Comparison of ENCODE assay signal across 8 cellular contexts in the genomic region with DNA sequence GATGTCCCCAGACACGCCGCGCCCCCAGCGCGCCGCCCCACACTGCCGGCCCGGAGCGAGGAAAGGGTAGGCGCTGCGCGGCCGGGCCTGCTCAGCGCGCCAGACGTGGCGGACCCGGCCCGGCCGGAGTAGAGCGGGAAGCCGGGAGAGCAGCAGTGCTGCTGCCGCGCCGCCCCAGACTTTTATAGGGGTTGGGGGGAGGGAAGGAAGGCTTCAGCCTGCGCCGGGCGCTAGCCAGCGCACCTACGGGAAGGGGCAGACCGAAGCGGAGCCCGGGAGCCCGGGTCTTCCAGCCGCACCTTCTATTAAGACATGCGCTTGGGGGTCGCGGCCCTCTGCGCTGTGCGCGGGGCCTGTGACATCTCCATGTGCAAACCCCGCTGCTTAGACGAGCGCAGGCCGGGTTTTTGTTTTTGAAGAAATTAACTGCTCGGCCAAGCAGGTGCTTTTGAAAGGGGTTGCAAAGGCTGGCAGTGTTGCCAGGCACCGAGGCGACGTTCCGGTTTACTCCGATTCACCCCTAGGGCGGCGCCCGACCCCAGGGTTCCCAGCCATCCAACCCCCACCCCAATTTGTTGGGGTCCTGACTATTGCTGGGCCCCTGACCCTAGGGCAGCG. TPM values are rescaled to one million over a fixed set of nuclear protein-coding genes. Genes with fewer than 3 reads are reported as not detected.
DNase-seq lines count a peak whose midpoint lies in the region; ATAC-seq and TF ChIP-seq lines count a peak whose summit lies in the region.

No MANE protein-coding gene starts in this region.

- peak overlapping the region in 1 of 8 donors; percentile 47 for H3K27ac Mint-ChIP-seq in CD8-positive, alpha-beta memory T cell
- no peak overlapping the region for H3K27ac Mint-ChIP-seq in stimulated activated naive CD8-positive, alpha-beta T cell treated with anti-CD3 and anti-CD28 coated beads, Interleukin-15, amount 100 ng/mL, for 72 hours

- no peak overlapping the region for H3K9ac ChIP-seq in IMR-90 (ENCODE audit: low read depth, low read length)

- H3K27me3 Mint-ChIP-seq in CD8-positive, alpha-beta memory T cell, result peaks cover 84 to 95% of the 10 kb centered on the region in 2 donors
- peaks cover 100% of the 10 kb centered on the region for H3K27me3 Mint-ChIP-seq in stimulated activated naive CD8-positive, alpha-beta T cell treated with anti-CD3 and anti-CD28 coated beads, Interleukin-15, amount 100 ng/mL, for 72 hours

- H3K36me3 ChIP-seq in CD8-positive, alpha-beta memory T cell (ENCODE audit: insufficient read depth, low read length), result no peaks in the 10 kb centered on the region
- H3K36me3 ChIP-seq in IMR-90 (ENCODE audit: control insufficient read depth, insufficient read depth, low read length), result no peaks in the 10 kb centered on the region
- no peaks in the 10 kb centered on the region for H3K36me3 ChIP-seq in WERI-Rb-1
- H3K36me3 ChIP-seq in hepatocyte (replicated peaks; ENCODE audit: insufficient read depth, low read depth), result no peaks in the 10 kb centered on the region

- no peak overlapping the region for H4K8ac ChIP-seq in IMR-90 (ENCODE audit: low read depth in 2 of 2, low read length in 2 of 2)

- peaks cover 51% of the 10 kb centered on the region for H3K4me1 ChIP-seq in CD8-positive, alpha-beta memory T cell (ENCODE audit: insufficient read depth, low read length)
- H3K4me1 ChIP-seq in IMR-90 (ENCODE audit: control insufficient read depth, insufficient read depth, low read length) (no peaks in the 10 kb centered on the region; the same call in 1 of the 2 replicates), hepatocyte (ENCODE audit: insufficient read depth) (peaks cover 26% of the 10 kb centered on the region)

- H4K5ac ChIP-seq in IMR-90 (ENCODE audit: low read depth, low read length), result no peak overlapping the region

- in situ Hi-C loops in IMR-90 (cut with MboI; ENCODE audit: low sequenced_read_pairs), result no loop called here

- peak overlapping the region; percentile 66 for H3K4me2 ChIP-seq in IMR-90 (ENCODE audit: low read depth, low read length)
- H3K4me2 ChIP-seq in hepatocyte, result peak overlapping the region; percentile 76

- peaks cover 86% of the 10 kb centered on the region for H3K27me3 ChIP-seq in CD8-positive, alpha-beta memory T cell (ENCODE audit: insufficient read depth, low read length, poor library complexity, severe bottlenecking)
- peaks cover 99% of the 10 kb centered on the region for H3K27me3 ChIP-seq in IMR-90 (ENCODE audit: control insufficient read depth, insufficient read depth, low read length)
- no peaks in the 10 kb centered on the region for H3K27me3 ChIP-seq in WERI-Rb-1 (ENCODE audit: insufficient read depth, low read depth, severe bottlenecking)
- peaks cover 100% of the 10 kb centered on the region for H3K27me3 ChIP-seq in hepatocyte

- DNase-seq in CD8-positive, alpha-beta memory T cell, result no peak
- DNase-seq in IMR-90 (no peak), WERI-Rb-1 (no peak), hepatocyte (ENCODE audit: low spot score) (peak; percentile 48), NCI-H524 treated with DMSO at 0.1 percent for 48 hours (lab: John Stamatoyannopoulos, UW) (no peak), D341Med (ENCODE audit: low spot score) (no peak)
- DNase-seq in stimulated activated naive CD8-positive, alpha-beta T cell treated with anti-CD3 and anti-CD28 coated beads, Interleukin-15, amount 100 ng/mL, for 72 hours, result peak; percentile 50 to 55

- no peak overlapping the region for H3K27ac ChIP-seq in CD8-positive, alpha-beta memory T cell (ENCODE audit: low read depth, low read length)
- H3K27ac ChIP-seq in IMR-90 (ENCODE audit: insufficient read depth, low read length) (no peak overlapping the region), WERI-Rb-1 (no peak overlapping the region), hepatocyte (no peak overlapping the region)

- no peak overlapping the region for H2BK20ac ChIP-seq in IMR-90 (ENCODE audit: low read depth, low read length)

- no peak overlapping the region for H2BK15ac ChIP-seq in IMR-90 (ENCODE audit: low read depth, low read length)

- H3K23ac ChIP-seq in IMR-90 (ENCODE audit: low read depth, low read length), result no peak overlapping the region

- no peak overlapping the region for H3K56ac ChIP-seq in IMR-90 (ENCODE audit: extremely low read depth, insufficient read depth, low read length)

- no peak overlapping the region for H3K4me3 ChIP-seq in CD8-positive, alpha-beta memory T cell (ENCODE audit: low read length)
- H3K4me3 ChIP-seq in IMR-90 (ENCODE audit: insufficient read depth, low read depth, low read length) (no peak overlapping the region), WERI-Rb-1 (ENCODE audit: low read depth, low read length) (no peak overlapping the region), hepatocyte (no peak overlapping the region)

- POLR2A ChIA-PET in CD8-positive, alpha-beta memory T cell (lab: Charles Lee), result no interaction called here
- POLR2A ChIA-PET in IMR-90 (lab: Charles Lee; ENCODE audit: unreplicated experiment), result no interaction called here

- no peak overlapping the region for H2BK120ac ChIP-seq in IMR-90 (ENCODE audit: low read depth, low read length)

- H3K14ac ChIP-seq in IMR-90 (replicated peaks; ENCODE audit: low read depth, low read length), result no peak overlapping the region

- CTCF ChIA-PET in CD8-positive, alpha-beta memory T cell (lab: Charles Lee), result interaction anchor here (0.7 kb wide), 1 partner anchor 378 kb away, joined by 4 read pairs; no protein-coding TSS in a partner anchor
- CTCF ChIA-PET in IMR-90 (lab: Yijun Ruan, JAX), result no interaction called here

- H2AFZ ChIP-seq in IMR-90 (replicated peaks; ENCODE audit: low read length, poor library complexity) (peak overlapping the region; percentile 21), hepatocyte (peak overlapping the region; percentile 25)

- BruUV-seq in IMR-90 (replicated peaks; lab: Mats Ljungman, UMichigan), result no TSS peak

- H3K9me3 ChIP-seq in CD8-positive, alpha-beta memory T cell (ENCODE audit: low read length), result no peaks in the 10 kb centered on the region
- H3K9me3 ChIP-seq in IMR-90 (ENCODE audit: control insufficient read depth, insufficient read depth, low read length) (peaks cover 8% of the 10 kb centered on the region), WERI-Rb-1 (ENCODE audit: severe bottlenecking) (peaks cover 11% of the 10 kb centered on the region), hepatocyte (ENCODE audit: low read depth) (no peaks in the 10 kb centered on the region)

- peaks cover 36 to 60% (median 56%) of the 10 kb centered on the region in 3 donors for H3K4me1 Mint-ChIP-seq in CD8-positive, alpha-beta memory T cell
- H3K4me1 Mint-ChIP-seq in stimulated activated naive CD8-positive, alpha-beta T cell treated with anti-CD3 and anti-CD28 coated beads, Interleukin-15, amount 100 ng/mL, for 72 hours, result peaks cover 74% of the 10 kb centered on the region

- no peaks in the 10 kb centered on the region; the same call in 1 of the 2 replicates for H3K9me1 ChIP-seq in IMR-90 (ENCODE audit: insufficient read depth, low read length)

- no peak for TF ChIP-seq RAD21 in IMR-90 (IDR thresholded peaks at IDR 0.05; ENCODE audit: low read length)

- H3K4ac ChIP-seq in IMR-90 (ENCODE audit: low read depth, low read length), result no peak overlapping the region

- no peak overlapping the region for H2AK5ac ChIP-seq in IMR-90 (ENCODE audit: low read depth, low read length)

- 4% methylated on average over 29 of the region's 55 CpGs; no CpG with 5 or more reads in 1 of the 2 experiments for WGBS in IMR-90 (ENCODE audit: extremely low coverage in 2 of 2, insufficient read length in 1 of 2), 2 experiments
- WGBS in hepatocyte (ENCODE audit: low lambda C conversion rate, missing lambda C conversion rate), result 1% methylated on average over 51 of the region's 55 CpGs

- TF ChIP-seq POLR2A in IMR-90 (IDR thresholded peaks at IDR 0.05; ENCODE audit: low read depth, low read length), result no peak

- dilution Hi-C loops in IMR-90 (cut with HindIII; ENCODE audit: low sequenced_read_pairs, unreplicated experiment), result no loop called here

- H2BK5ac ChIP-seq in IMR-90 (ENCODE audit: low read depth, low read length, poor library complexity, severe bottlenecking), result no peak overlapping the region

- intact Hi-C loops in IMR-90 (cut with micrococcal nuclease), result no loop called here

- H4K91ac ChIP-seq in IMR-90 (ENCODE audit: insufficient read depth, low read depth, low read length), result no peak overlapping the region

- no peaks in the 10 kb centered on the region for H3K79me2 ChIP-seq in hepatocyte

- H2AK9ac ChIP-seq in IMR-90 (replicated peaks; ENCODE audit: low read depth, low read length, poor library complexity), result no peak overlapping the region

- no peak for TF ChIP-seq CTCF in IMR-90 (conservative IDR thresholded peaks at IDR 0.05; ENCODE audit: low read depth, low read length)
- TF ChIP-seq CTCF in WERI-Rb-1 (IDR thresholded peaks at IDR 0.05; ENCODE audit: low read depth, low read length), result 0 out of 2 replicates have a peak, but pooled peaks have one; percentile 32
- no peak for TF ChIP-seq CTCF in hepatocyte (IDR thresholded peaks at IDR 0.05; ENCODE audit: poor library complexity)

- H3K9me2 ChIP-seq in hepatocyte (replicated peaks; ENCODE audit: insufficient read depth), result no peaks in the 10 kb centered on the region

- no peaks in the 10 kb centered on the region for H3K36me3 Mint-ChIP-seq in CD8-positive, alpha-beta memory T cell

- peak overlapping the region in 6 of 7 donors; percentile 58 to 82 (median 74) for H3K4me3 Mint-ChIP-seq in CD8-positive, alpha-beta memory T cell
- H3K4me3 Mint-ChIP-seq in stimulated activated naive CD8-positive, alpha-beta T cell treated with anti-CD3 and anti-CD28 coated beads, Interleukin-15, amount 100 ng/mL, for 72 hours, result peak overlapping the region; percentile 84 to 90

- peaks cover 0 to 10% (median 2%) of the 10 kb centered on the region in 5 donors for H3K9me3 Mint-ChIP-seq in CD8-positive, alpha-beta memory T cell
- H3K9me3 Mint-ChIP-seq in stimulated activated naive CD8-positive, alpha-beta T cell treated with anti-CD3 and anti-CD28 coated beads, Interleukin-15, amount 100 ng/mL, for 72 hours, result no peaks in the 10 kb centered on the region

- peaks cover 12% of the 10 kb centered on the region; the same call in 1 of the 2 replicates for H4K20me1 ChIP-seq in IMR-90 (ENCODE audit: insufficient read depth, low read length)
- peaks cover 4% of the 10 kb centered on the region for H4K20me1 ChIP-seq in hepatocyte (ENCODE audit: insufficient read depth, poor library complexity, severe bottlenecking)

- no peaks in the 10 kb centered on the region for H3K79me1 ChIP-seq in IMR-90 (ENCODE audit: low read depth in 1 of 2, low read length in 2 of 2)

- H3K18ac ChIP-seq in IMR-90 (ENCODE audit: low read depth, low read length), result no peak overlapping the region

- peak; percentile 29 for ATAC-seq in GM18867 (IDR thresholded peaks at IDR 0.05; ENCODE audit: unreplicated experiment)
- ATAC-seq in IMR-90 (ENCODE audit: low read depth), result peak; percentile 26; the same call in 1 of the 2 replicates
- peak; percentile 58 for ATAC-seq in stimulated activated naive CD8-positive, alpha-beta T cell treated with anti-CD3 and anti-CD28 coated beads, Interleukin-15, amount 100 ng/mL, for 72 hours

RNA-seq across cellular contexts. Expression of a gene that starts 0.4 kb away (rescaled TPM):
- under 1 TPM; 0.18 to 0.29 TPM for total RNA-seq in CD8-positive, alpha-beta memory T cell
- polyA plus RNA-seq in CD8-positive, alpha-beta memory T cell, result not detected
- not detected in 2 replicates for total RNA-seq in IMR-90 (2012; rRNA removed)
- not detected in 2 replicates for polyA plus RNA-seq in IMR-90 (2012; rRNA removed)
- polyA plus RNA-seq in IMR-90 (2012; cell fraction: cytosol; rRNA removed), result not detected in 2 replicates
- polyA plus RNA-seq in IMR-90 (2012; cell fraction: nucleus; rRNA removed; ENCODE audit: low replicate concordance), result not detected in 2 replicates
- total RNA-seq in hepatocyte, result not detected in 2 replicates
- polyA plus RNA-seq in hepatocyte, result not detected in 2 replicates

Comparison
In these comparisons a context has a peak if more than half of its experiments do, and no peak if none do; other contexts are left out.
1. DNase-seq: peak in hepatocyte (single experiment) and stimulated activated naive CD8-positive, alpha-beta T cell treated with anti-CD3 and anti-CD28 coated beads, Interleukin-15, amount 100 ng/mL, for 72 hours (2 of 2); none in CD8-positive, alpha-beta memory T cell (0 of 5), IMR-90 (single experiment), WERI-Rb-1 (single experiment), NCI-H524 treated with DMSO at 0.1 percent for 48 hours (single experiment) and D341Med (single experiment).
2. Peak in every context shown above with its lines, with median percentiles within 50 percentile points of each other: ATAC-seq.